1 cellular context compared by ENCODE assay signal in the genomic region with DNA sequence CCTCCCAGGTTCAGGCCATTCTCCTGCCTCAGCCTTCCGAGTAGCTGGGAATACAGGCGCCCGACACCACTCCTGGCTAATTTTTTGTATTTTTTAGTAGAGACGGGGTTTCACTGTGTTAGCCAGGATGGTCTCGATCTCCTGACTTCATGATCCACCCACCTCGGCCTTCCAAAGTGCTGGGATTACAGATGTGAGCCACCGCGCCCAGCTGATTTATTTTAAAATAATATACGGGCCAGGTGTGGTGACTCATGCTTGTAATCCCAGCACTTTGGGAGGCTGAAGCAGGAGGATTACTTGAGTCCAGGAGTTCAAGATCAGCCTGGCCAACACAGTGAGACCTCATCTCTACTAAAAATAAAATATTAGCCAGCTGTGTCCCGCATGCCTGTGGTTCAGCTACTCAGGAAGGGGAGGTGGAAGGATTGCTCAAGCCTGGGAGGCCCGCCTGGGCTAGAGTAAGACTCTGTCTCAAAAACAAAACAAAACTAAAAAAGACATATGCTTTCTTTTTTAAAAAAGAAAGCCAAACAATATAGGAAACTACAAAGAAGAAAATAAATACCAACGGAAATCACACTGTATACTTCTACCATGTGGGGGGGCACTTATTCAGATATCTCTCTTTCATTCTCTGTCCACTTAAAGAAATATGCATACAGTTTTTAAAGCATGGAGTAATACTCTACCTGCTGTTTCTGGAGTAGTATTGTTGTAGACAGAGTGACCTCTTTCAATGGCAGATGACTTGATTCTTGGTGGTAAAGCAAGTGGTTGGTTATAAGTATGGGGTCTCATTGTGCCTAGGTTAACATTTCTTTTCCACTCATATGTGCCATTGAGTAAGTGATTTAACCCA.
TF ChIP-seq lines count a peak whose summit lies in the region.

No MANE protein-coding gene starts in this region.

TF ChIP-seq in HepG2, 621 proteins besides CTCF, POLR2A, EP300 and RAD21 (continued from another document and continues in another):
- TF ChIP-seq, protein P1, sequence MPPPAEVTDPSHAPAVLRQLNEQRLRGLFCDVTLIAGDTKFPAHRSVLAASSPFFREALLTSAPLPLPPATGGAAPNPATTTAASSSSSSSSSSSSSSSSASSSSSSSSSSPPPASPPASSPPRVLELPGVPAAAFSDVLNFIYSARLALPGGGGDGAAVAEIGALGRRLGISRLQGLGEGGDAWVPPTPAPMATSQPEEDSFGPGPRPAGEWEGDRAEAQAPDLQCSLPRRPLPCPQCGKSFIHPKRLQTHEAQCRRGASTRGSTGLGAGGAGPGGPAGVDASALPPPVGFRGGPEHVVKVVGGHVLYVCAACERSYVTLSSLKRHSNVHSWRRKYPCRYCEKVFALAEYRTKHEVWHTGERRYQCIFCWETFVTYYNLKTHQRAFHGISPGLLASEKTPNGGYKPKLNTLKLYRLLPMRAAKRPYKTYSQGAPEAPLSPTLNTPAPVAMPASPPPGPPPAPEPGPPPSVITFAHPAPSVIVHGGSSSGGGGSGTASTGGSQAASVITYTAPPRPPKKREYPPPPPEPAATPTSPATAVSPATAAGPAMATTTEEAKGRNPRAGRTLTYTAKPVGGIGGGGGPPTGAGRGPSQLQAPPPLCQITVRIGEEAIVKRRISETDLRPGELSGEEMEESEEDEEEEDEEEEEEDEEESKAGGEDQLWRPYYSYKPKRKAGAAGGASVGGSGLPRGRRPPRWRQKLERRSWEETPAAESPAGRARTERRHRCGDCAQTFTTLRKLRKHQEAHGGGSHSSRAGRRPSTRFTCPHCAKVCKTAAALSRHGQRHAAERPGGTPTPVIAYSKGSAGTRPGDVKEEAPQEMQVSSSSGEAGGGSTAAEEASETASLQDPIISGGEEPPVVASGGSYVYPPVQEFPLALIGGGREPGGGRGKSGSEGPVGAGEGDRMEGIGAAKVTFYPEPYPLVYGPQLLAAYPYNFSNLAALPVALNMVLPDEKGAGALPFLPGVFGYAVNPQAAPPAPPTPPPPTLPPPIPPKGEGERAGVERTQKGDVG (CRISPR knock-in tag; IDR thresholded peaks at IDR 0.05; ENCODE audit: borderline replicate concordance), result no peak
- 0 out of 2 replicates have a peak, but pooled peaks have one; percentile 32 for TF ChIP-seq BRD4 (CRISPR knock-in tag; IDR thresholded peaks at IDR 0.05)
- TF ChIP-seq, protein P2, sequence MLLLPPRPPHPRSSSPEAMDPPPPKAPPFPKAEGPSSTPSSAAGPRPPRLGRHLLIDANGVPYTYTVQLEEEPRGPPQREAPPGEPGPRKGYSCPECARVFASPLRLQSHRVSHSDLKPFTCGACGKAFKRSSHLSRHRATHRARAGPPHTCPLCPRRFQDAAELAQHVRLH (CRISPR knock-in tag; IDR thresholded peaks at IDR 0.05; ENCODE audit: borderline replicate concordance, low read depth), result peak; percentile 92
- no peak; the same call in none of the 2 replicates for TF ChIP-seq ZFX (CRISPR knock-in tag; IDR thresholded peaks at IDR 0.05; ENCODE audit: low read depth)
- no peak for TF ChIP-seq ZNF713 (CRISPR knock-in tag; IDR thresholded peaks at IDR 0.05)
- peak; percentile 63; the same call in 1 of the 2 replicates for TF ChIP-seq ZNF766 (CRISPR knock-in tag; IDR thresholded peaks at IDR 0.05; ENCODE audit: borderline replicate concordance)
- TF ChIP-seq GABPB1 (CRISPR knock-in tag; IDR thresholded peaks at IDR 0.05), result peak; percentile 54
- TF ChIP-seq ZNF670 (CRISPR knock-in tag; IDR thresholded peaks at IDR 0.05; ENCODE audit: borderline replicate concordance), result no peak; the same call in 1 of the 2 replicates
- no peak for TF ChIP-seq DNMT1 (CRISPR knock-in tag; IDR thresholded peaks at IDR 0.05)
- no peak for TF ChIP-seq MLLT10 (CRISPR knock-in tag; IDR thresholded peaks at IDR 0.05)
- TF ChIP-seq TMF1 (CRISPR knock-in tag; IDR thresholded peaks at IDR 0.05; ENCODE audit: low read depth), result no peak
- TF ChIP-seq TAF15 (IDR thresholded peaks at IDR 0.05; ENCODE audit: low read depth, low read length, poor library complexity, severe bottlenecking), result no peak
- TF ChIP-seq ZSCAN20 (CRISPR knock-in tag; IDR thresholded peaks at IDR 0.05; ENCODE audit: borderline replicate concordance), result no peak; the same call in 1 of the 2 replicates
- TF ChIP-seq, protein P3, sequence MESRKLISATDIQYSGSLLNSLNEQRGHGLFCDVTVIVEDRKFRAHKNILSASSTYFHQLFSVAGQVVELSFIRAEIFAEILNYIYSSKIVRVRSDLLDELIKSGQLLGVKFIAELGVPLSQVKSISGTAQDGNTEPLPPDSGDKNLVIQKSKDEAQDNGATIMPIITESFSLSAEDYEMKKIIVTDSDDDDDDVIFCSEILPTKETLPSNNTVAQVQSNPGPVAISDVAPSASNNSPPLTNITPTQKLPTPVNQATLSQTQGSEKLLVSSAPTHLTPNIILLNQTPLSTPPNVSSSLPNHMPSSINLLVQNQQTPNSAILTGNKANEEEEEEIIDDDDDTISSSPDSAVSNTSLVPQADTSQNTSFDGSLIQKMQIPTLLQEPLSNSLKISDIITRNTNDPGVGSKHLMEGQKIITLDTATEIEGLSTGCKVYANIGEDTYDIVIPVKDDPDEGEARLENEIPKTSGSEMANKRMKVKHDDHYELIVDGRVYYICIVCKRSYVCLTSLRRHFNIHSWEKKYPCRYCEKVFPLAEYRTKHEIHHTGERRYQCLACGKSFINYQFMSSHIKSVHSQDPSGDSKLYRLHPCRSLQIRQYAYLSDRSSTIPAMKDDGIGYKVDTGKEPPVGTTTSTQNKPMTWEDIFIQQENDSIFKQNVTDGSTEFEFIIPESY (CRISPR knock-in tag; IDR thresholded peaks at IDR 0.05), result peak; percentile 6; the same call in 1 of the 2 replicates
- TF ChIP-seq MAF1 (CRISPR knock-in tag; IDR thresholded peaks at IDR 0.05; ENCODE audit: borderline replicate concordance), result 0 out of 2 replicates have a peak, but pooled peaks have one; percentile 3
- TF ChIP-seq, protein P4, sequence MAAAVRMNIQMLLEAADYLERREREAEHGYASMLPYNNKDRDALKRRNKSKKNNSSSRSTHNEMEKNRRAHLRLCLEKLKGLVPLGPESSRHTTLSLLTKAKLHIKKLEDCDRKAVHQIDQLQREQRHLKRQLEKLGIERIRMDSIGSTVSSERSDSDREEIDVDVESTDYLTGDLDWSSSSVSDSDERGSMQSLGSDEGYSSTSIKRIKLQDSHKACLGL (CRISPR knock-in tag; IDR thresholded peaks at IDR 0.05), result no peak
- TF ChIP-seq ZNF121 (CRISPR knock-in tag; IDR thresholded peaks at IDR 0.05), result peak; percentile 100
- 0 out of 2 replicates have a peak, but pooled peaks have one; percentile 23 for TF ChIP-seq POLR2G (IDR thresholded peaks at IDR 0.05; ENCODE audit: low read depth, low read length)
- no peak for TF ChIP-seq RARG (CRISPR knock-in tag; IDR thresholded peaks at IDR 0.05; ENCODE audit: low read depth)
- TF ChIP-seq, protein P5, sequence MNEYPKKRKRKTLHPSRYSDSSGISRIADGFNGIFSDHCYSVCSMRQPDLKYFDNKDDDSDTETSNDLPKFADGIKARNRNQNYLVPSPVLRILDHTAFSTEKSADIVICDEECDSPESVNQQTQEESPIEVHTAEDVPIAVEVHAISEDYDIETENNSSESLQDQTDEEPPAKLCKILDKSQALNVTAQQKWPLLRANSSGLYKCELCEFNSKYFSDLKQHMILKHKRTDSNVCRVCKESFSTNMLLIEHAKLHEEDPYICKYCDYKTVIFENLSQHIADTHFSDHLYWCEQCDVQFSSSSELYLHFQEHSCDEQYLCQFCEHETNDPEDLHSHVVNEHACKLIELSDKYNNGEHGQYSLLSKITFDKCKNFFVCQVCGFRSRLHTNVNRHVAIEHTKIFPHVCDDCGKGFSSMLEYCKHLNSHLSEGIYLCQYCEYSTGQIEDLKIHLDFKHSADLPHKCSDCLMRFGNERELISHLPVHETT (CRISPR knock-in tag; conservative IDR thresholded peaks at IDR 0.05), result peak; percentile 41; the same call in 1 of the 2 replicates
- no peak for TF ChIP-seq RORA (CRISPR knock-in tag; IDR thresholded peaks at IDR 0.05)
- no peak for TF ChIP-seq REXO4 (CRISPR knock-in tag; IDR thresholded peaks at IDR 0.05; ENCODE audit: borderline replicate concordance)
- no peak; the same call in 1 of the 2 replicates for TF ChIP-seq AHR (CRISPR knock-in tag; IDR thresholded peaks at IDR 0.05)
- TF ChIP-seq ZBTB42 (CRISPR knock-in tag; IDR thresholded peaks at IDR 0.05), result 0 out of 2 replicates have a peak, but pooled peaks have one; percentile 9
- TF ChIP-seq, protein P6, sequence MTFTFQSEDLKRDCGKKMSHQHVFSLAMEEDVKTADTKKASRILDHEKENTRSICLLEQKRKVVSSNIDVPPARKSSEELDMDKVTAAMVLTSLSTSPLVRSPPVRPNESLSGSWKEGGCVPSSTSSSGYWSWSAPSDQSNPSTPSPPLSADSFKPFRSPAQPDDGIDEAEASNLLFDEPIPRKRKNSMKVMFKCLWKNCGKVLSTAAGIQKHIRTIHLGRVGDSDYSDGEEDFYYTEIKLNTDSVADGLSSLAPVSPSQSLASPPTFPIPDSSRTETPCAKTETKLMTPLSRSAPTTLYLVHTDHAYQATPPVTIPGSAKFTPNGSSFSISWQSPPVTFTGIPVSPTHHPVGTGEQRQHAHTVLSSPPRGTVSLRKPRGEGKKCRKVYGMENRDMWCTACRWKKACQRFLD (CRISPR knock-in tag; IDR thresholded peaks at IDR 0.05; ENCODE audit: borderline replicate concordance), result peak; percentile 56
- TF ChIP-seq LCORL (IDR thresholded peaks at IDR 0.05), result no peak
- TF ChIP-seq LCORL (CRISPR knock-in tag; IDR thresholded peaks at IDR 0.05), result peak; percentile 76
- TF ChIP-seq ZSCAN29 (CRISPR knock-in tag; conservative IDR thresholded peaks at IDR 0.05), result no peak; the same call in none of the 2 replicates
- TF ChIP-seq, protein P7, sequence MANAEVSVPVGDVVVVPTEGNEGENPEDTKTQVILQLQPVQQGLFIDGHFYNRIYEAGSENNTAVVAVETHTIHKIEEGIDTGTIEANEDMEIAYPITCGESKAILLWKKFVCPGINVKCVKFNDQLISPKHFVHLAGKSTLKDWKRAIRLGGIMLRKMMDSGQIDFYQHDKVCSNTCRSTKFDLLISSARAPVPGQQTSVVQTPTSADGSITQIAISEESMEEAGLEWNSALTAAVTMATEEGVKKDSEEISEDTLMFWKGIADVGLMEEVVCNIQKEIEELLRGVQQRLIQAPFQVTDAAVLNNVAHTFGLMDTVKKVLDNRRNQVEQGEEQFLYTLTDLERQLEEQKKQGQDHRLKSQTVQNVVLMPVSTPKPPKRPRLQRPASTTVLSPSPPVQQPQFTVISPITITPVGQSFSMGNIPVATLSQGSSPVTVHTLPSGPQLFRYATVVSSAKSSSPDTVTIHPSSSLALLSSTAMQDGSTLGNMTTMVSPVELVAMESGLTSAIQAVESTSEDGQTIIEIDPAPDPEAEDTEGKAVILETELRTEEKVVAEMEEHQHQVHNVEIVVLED (CRISPR knock-in tag; IDR thresholded peaks at IDR 0.05; ENCODE audit: borderline replicate concordance), result no peak
- TF ChIP-seq KMT2A (CRISPR knock-in tag; IDR thresholded peaks at IDR 0.05), result peak; percentile 55; the same call in 1 of the 2 replicates
- TF ChIP-seq ZZZ3 (CRISPR knock-in tag; IDR thresholded peaks at IDR 0.05; ENCODE audit: borderline replicate concordance), result no peak
- TF ChIP-seq ZNF572 (CRISPR knock-in tag; IDR thresholded peaks at IDR 0.05), result 0 out of 2 replicates have a peak, but pooled peaks have one; percentile 66
- peak; percentile 82; the same call in 1 of the 2 replicates for TF ChIP-seq HDAC2 (CRISPR knock-in tag; IDR thresholded peaks at IDR 0.05)
- no peak for TF ChIP-seq SNRNP70 (IDR thresholded peaks at IDR 0.05; ENCODE audit: low read depth, low read length)
- no peak for TF ChIP-seq GPN1 (CRISPR knock-in tag; IDR thresholded peaks at IDR 0.05; ENCODE audit: borderline replicate concordance)
- no peak for TF ChIP-seq HNRNPK (IDR thresholded peaks at IDR 0.05; ENCODE audit: low read depth, low read length, poor library complexity, severe bottlenecking)
- no peak for TF ChIP-seq EEA1 (CRISPR knock-in tag; IDR thresholded peaks at IDR 0.05; ENCODE audit: borderline replicate concordance)
- TF ChIP-seq ATRX (CRISPR knock-in tag; IDR thresholded peaks at IDR 0.05; ENCODE audit: borderline replicate concordance), result no peak
- TF ChIP-seq ATF7 (IDR thresholded peaks at IDR 0.05), result no peak
- no peak for TF ChIP-seq ATF7 (CRISPR knock-in tag; IDR thresholded peaks at IDR 0.05)
- no peak for TF ChIP-seq ZSCAN22 (CRISPR knock-in tag; IDR thresholded peaks at IDR 0.05)
- no peak for TF ChIP-seq ZNF484 (CRISPR knock-in tag; IDR thresholded peaks at IDR 0.05; ENCODE audit: borderline replicate concordance, low read depth)
- TF ChIP-seq, protein P8, sequence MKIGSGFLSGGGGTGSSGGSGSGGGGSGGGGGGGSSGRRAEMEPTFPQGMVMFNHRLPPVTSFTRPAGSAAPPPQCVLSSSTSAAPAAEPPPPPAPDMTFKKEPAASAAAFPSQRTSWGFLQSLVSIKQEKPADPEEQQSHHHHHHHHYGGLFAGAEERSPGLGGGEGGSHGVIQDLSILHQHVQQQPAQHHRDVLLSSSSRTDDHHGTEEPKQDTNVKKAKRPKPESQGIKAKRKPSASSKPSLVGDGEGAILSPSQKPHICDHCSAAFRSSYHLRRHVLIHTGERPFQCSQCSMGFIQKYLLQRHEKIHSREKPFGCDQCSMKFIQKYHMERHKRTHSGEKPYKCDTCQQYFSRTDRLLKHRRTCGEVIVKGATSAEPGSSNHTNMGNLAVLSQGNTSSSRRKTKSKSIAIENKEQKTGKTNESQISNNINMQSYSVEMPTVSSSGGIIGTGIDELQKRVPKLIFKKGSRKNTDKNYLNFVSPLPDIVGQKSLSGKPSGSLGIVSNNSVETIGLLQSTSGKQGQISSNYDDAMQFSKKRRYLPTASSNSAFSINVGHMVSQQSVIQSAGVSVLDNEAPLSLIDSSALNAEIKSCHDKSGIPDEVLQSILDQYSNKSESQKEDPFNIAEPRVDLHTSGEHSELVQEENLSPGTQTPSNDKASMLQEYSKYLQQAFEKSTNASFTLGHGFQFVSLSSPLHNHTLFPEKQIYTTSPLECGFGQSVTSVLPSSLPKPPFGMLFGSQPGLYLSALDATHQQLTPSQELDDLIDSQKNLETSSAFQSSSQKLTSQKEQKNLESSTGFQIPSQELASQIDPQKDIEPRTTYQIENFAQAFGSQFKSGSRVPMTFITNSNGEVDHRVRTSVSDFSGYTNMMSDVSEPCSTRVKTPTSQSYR (CRISPR knock-in tag; IDR thresholded peaks at IDR 0.05; ENCODE audit: borderline replicate concordance), result no peak
- TF ChIP-seq ZNF546 (CRISPR knock-in tag; conservative IDR thresholded peaks at IDR 0.05), result 0 out of 2 replicates have a peak, but pooled peaks have one; percentile 45
- peak; percentile 13; the same call in 1 of the 2 replicates for TF ChIP-seq HDAC1 (CRISPR knock-in tag; IDR thresholded peaks at IDR 0.05)
- TF ChIP-seq, protein P9, sequence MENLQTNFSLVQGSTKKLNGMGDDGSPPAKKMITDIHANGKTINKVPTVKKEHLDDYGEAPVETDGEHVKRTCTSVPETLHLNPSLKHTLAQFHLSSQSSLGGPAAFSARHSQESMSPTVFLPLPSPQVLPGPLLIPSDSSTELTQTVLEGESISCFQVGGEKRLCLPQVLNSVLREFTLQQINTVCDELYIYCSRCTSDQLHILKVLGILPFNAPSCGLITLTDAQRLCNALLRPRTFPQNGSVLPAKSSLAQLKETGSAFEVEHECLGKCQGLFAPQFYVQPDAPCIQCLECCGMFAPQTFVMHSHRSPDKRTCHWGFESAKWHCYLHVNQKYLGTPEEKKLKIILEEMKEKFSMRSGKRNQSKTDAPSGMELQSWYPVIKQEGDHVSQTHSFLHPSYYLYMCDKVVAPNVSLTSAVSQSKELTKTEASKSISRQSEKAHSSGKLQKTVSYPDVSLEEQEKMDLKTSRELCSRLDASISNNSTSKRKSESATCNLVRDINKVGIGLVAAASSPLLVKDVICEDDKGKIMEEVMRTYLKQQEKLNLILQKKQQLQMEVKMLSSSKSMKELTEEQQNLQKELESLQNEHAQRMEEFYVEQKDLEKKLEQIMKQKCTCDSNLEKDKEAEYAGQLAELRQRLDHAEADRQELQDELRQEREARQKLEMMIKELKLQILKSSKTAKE (CRISPR knock-in tag; IDR thresholded peaks at IDR 0.05; ENCODE audit: borderline replicate concordance), result no peak
- no peak for TF ChIP-seq NCOA5 (CRISPR knock-in tag; IDR thresholded peaks at IDR 0.05)
- TF ChIP-seq ZFP90 (CRISPR knock-in tag; IDR thresholded peaks at IDR 0.05; ENCODE audit: borderline replicate concordance), result no peak
